1 cellular context compared by ENCODE assay signal in the genomic region with DNA sequence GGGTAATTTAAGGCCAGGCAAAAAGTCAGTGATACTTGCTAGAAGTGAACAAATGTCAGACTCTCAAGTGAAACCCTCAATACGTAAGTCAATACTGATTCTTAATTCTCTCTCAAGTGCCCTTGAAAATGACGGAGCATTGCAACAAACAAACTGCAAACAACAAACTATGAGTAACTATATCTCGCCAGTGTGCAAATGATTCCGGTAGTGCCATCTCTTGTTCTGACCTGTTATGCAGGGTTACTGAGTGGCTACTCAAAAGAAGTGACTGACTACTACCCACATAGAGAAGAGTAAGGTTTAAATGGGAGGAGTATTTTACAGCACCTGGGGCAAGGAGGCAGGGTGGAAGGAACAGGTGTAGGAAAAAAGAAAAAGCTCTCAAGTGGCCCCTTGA.
TF ChIP-seq lines count a peak whose summit lies in the region.

No MANE protein-coding gene starts in this region.

TF ChIP-seq in GM12878, 131 proteins besides CTCF, POLR2A, EP300 and RAD21:
- TF ChIP-seq, protein P1, sequence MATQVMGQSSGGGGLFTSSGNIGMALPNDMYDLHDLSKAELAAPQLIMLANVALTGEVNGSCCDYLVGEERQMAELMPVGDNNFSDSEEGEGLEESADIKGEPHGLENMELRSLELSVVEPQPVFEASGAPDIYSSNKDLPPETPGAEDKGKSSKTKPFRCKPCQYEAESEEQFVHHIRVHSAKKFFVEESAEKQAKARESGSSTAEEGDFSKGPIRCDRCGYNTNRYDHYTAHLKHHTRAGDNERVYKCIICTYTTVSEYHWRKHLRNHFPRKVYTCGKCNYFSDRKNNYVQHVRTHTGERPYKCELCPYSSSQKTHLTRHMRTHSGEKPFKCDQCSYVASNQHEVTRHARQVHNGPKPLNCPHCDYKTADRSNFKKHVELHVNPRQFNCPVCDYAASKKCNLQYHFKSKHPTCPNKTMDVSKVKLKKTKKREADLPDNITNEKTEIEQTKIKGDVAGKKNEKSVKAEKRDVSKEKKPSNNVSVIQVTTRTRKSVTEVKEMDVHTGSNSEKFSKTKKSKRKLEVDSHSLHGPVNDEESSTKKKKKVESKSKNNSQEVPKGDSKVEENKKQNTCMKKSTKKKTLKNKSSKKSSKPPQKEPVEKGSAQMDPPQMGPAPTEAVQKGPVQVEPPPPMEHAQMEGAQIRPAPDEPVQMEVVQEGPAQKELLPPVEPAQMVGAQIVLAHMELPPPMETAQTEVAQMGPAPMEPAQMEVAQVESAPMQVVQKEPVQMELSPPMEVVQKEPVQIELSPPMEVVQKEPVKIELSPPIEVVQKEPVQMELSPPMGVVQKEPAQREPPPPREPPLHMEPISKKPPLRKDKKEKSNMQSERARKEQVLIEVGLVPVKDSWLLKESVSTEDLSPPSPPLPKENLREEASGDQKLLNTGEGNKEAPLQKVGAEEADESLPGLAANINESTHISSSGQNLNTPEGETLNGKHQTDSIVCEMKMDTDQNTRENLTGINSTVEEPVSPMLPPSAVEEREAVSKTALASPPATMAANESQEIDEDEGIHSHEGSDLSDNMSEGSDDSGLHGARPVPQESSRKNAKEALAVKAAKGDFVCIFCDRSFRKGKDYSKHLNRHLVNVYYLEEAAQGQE (IDR thresholded peaks at IDR 0.05; ENCODE audit: low read depth, low read length), result no peak
- TF ChIP-seq TCF12 (IDR thresholded peaks at IDR 0.05; ENCODE audit: low read depth, low read length) (no peak), IKZF2 (IDR thresholded peaks at IDR 0.05) (no peak), TAF1 (IDR thresholded peaks at IDR 0.05; ENCODE audit: borderline replicate concordance, low read depth, low read length) (no peak), ESRRA (IDR thresholded peaks at IDR 0.05; ENCODE audit: low read length) (no peak), SIX5 (IDR thresholded peaks at IDR 0.05; ENCODE audit: low read depth, low read length, severe bottlenecking) (no peak), RAD51 (IDR thresholded peaks at IDR 0.05) (no peak), SREBF2 (IDR thresholded peaks at IDR 0.05; ENCODE audit: low read length) (no peak), MYB (IDR thresholded peaks at IDR 0.05; ENCODE audit: borderline replicate concordance, low read depth, low read length) (no peak), IRF4 (IDR thresholded peaks at IDR 0.05; ENCODE audit: low read depth, low read length) (no peak), ZBED1 (IDR thresholded peaks at IDR 0.05; ENCODE audit: borderline replicate concordance) (no peak), USF2 (IDR thresholded peaks at IDR 0.05; ENCODE audit: borderline replicate concordance, low read depth, low read length) (no peak), CHD1 (IDR thresholded peaks at IDR 0.05; ENCODE audit: low read depth, low read length) (no peak), E4F1 (IDR thresholded peaks at IDR 0.05; ENCODE audit: borderline replicate concordance, partially characterized antibody) (no peak)
- TF ChIP-seq, protein P2, sequence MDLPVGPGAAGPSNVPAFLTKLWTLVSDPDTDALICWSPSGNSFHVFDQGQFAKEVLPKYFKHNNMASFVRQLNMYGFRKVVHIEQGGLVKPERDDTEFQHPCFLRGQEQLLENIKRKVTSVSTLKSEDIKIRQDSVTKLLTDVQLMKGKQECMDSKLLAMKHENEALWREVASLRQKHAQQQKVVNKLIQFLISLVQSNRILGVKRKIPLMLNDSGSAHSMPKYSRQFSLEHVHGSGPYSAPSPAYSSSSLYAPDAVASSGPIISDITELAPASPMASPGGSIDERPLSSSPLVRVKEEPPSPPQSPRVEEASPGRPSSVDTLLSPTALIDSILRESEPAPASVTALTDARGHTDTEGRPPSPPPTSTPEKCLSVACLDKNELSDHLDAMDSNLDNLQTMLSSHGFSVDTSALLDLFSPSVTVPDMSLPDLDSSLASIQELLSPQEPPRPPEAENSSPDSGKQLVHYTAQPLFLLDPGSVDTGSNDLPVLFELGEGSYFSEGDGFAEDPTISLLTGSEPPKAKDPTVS (IDR thresholded peaks at IDR 0.05; ENCODE audit: low read depth, low read length), result no peak
- TF ChIP-seq, protein P3, sequence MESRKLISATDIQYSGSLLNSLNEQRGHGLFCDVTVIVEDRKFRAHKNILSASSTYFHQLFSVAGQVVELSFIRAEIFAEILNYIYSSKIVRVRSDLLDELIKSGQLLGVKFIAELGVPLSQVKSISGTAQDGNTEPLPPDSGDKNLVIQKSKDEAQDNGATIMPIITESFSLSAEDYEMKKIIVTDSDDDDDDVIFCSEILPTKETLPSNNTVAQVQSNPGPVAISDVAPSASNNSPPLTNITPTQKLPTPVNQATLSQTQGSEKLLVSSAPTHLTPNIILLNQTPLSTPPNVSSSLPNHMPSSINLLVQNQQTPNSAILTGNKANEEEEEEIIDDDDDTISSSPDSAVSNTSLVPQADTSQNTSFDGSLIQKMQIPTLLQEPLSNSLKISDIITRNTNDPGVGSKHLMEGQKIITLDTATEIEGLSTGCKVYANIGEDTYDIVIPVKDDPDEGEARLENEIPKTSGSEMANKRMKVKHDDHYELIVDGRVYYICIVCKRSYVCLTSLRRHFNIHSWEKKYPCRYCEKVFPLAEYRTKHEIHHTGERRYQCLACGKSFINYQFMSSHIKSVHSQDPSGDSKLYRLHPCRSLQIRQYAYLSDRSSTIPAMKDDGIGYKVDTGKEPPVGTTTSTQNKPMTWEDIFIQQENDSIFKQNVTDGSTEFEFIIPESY (IDR thresholded peaks at IDR 0.05), result no peak
